ENCODE assay signal across 2 cellular contexts in the genomic region with DNA sequence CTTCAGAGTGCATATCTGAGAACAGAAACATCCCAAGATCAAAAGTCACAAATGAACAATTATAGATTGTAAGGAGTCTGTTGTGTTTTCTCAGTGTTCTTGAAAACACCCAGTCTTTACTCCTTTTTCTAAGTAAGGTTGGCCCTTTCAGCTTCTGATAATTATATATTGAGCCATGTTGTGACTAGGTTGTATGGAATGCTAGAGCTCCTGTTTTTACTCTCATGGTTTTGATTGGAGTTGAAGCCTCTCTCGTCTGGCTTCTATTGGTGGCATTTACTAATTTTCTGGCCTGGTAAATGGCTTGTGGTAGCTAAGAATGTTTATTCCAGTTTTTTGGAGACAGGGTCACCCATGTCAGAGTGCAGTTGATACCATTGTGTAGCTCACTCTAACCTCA.
TF ChIP-seq lines count a peak whose summit lies in the region.

No MANE protein-coding gene starts in this region.

TF ChIP-seq in IMR-90, 13 proteins besides CTCF, POLR2A, EP300 and RAD21:
- no peak for TF ChIP-seq MXI1 (IDR thresholded peaks at IDR 0.05; ENCODE audit: borderline replicate concordance, low read depth, low read length)
- no peak for TF ChIP-seq RFX5 (IDR thresholded peaks at IDR 0.05; ENCODE audit: low read depth, low read length)

TF ChIP-seq in HepG2, 621 proteins besides CTCF, POLR2A, EP300 and RAD21:
- TF ChIP-seq CREB1 (IDR thresholded peaks at IDR 0.05) (no peak), CREB1 (CRISPR knock-in tag; IDR thresholded peaks at IDR 0.05) (0 out of 2 replicates have a peak, but pooled peaks have one; percentile 14), ZBTB7A (CRISPR knock-in tag; IDR thresholded peaks at IDR 0.05) (no peak)
